In the genomic region with DNA sequence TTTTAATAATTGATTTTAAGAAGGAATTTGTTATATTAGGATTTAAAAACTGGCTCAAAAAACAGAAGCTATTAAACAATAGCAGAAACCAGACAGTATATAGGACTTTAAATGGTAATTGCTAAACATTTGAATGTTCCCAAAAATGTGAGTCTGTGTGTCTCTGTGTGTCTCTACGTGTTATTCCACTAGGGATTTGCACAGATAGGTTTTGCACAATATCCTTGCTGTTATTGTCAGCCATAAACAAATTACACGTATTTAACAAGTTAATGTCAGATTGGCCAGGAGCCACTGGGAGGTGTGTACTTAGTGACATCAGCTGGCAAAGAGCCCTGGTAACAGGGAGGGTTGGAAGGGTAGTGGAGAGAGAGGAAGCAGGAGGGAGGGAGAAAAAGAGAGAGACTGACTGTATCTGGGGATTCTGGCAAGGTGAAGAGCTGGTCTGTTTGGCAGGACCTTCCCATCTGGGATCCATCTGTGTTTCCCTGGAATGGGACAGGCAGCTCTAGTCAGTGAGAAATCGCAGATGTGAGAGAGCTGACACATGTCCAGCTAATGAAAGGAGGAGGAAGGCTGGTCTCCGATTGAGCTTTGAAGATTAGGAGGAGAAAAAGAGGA, we compare ENCODE assay signal across 2 cellular contexts.
TF ChIP-seq lines count a peak whose summit lies in the region.

No MANE protein-coding gene starts in this region.

TF ChIP-seq in HCT116, 20 proteins besides CTCF, POLR2A, EP300 and RAD21 (continued from another document):
- TF ChIP-seq, protein P1, sequence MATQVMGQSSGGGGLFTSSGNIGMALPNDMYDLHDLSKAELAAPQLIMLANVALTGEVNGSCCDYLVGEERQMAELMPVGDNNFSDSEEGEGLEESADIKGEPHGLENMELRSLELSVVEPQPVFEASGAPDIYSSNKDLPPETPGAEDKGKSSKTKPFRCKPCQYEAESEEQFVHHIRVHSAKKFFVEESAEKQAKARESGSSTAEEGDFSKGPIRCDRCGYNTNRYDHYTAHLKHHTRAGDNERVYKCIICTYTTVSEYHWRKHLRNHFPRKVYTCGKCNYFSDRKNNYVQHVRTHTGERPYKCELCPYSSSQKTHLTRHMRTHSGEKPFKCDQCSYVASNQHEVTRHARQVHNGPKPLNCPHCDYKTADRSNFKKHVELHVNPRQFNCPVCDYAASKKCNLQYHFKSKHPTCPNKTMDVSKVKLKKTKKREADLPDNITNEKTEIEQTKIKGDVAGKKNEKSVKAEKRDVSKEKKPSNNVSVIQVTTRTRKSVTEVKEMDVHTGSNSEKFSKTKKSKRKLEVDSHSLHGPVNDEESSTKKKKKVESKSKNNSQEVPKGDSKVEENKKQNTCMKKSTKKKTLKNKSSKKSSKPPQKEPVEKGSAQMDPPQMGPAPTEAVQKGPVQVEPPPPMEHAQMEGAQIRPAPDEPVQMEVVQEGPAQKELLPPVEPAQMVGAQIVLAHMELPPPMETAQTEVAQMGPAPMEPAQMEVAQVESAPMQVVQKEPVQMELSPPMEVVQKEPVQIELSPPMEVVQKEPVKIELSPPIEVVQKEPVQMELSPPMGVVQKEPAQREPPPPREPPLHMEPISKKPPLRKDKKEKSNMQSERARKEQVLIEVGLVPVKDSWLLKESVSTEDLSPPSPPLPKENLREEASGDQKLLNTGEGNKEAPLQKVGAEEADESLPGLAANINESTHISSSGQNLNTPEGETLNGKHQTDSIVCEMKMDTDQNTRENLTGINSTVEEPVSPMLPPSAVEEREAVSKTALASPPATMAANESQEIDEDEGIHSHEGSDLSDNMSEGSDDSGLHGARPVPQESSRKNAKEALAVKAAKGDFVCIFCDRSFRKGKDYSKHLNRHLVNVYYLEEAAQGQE (IDR thresholded peaks at IDR 0.05; ENCODE audit: low read depth) = no peak
- no peak for TF ChIP-seq SRF (IDR thresholded peaks at IDR 0.05; ENCODE audit: low read depth)
- TF ChIP-seq ZBTB33 (IDR thresholded peaks at IDR 0.05; ENCODE audit: extremely low read depth, insufficient replicate concordance, low read length) = no peak
- no peak for TF ChIP-seq SP1 (IDR thresholded peaks at IDR 0.05; ENCODE audit: low read depth)
- no peak for TF ChIP-seq CBX3 (IDR thresholded peaks at IDR 0.05; ENCODE audit: low read depth)
- TF ChIP-seq ELF1 (IDR thresholded peaks at IDR 0.05; ENCODE audit: borderline replicate concordance, low read depth) = no peak
- no peak for TF ChIP-seq CEBPB (IDR thresholded peaks at IDR 0.05; ENCODE audit: low read depth)
- TF ChIP-seq POLR2AphosphoS5 (IDR thresholded peaks at IDR 0.05; ENCODE audit: low read depth, low read length) = no peak
- TF ChIP-seq TCF7L2 (IDR thresholded peaks at IDR 0.05; ENCODE audit: borderline replicate concordance, extremely low read depth, insufficient read depth, insufficient read length) = no peak
- no peak for TF ChIP-seq ZNF274 (IDR thresholded peaks at IDR 0.05; ENCODE audit: low read depth, low read length)

TF ChIP-seq in liver, 16 proteins besides CTCF, POLR2A, EP300 and RAD21 (continued from another document):
- TF ChIP-seq TAF1 (conservative IDR thresholded peaks at IDR 0.05) = no peak
- no peak for TF ChIP-seq HNF4G (IDR thresholded peaks at IDR 0.05)
- TF ChIP-seq, protein P2, sequence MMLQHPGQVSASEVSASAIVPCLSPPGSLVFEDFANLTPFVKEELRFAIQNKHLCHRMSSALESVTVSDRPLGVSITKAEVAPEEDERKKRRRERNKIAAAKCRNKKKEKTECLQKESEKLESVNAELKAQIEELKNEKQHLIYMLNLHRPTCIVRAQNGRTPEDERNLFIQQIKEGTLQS (IDR thresholded peaks at IDR 0.05) = peak; percentile 68
- TF ChIP-seq EGR1 (IDR thresholded peaks at IDR 0.05; ENCODE audit: low read depth in 2 of 2) = peak in 1 of 2 donors; percentile 15
- TF ChIP-seq GABPA (IDR thresholded peaks at IDR 0.05 in 1 of 2, conservative IDR thresholded peaks at IDR 0.05 in 1 of 2) = peak in 1 of 2 donors; percentile 25
- peak; percentile 100 for TF ChIP-seq FOXA1 (IDR thresholded peaks at IDR 0.05)
